In the genomic region with DNA sequence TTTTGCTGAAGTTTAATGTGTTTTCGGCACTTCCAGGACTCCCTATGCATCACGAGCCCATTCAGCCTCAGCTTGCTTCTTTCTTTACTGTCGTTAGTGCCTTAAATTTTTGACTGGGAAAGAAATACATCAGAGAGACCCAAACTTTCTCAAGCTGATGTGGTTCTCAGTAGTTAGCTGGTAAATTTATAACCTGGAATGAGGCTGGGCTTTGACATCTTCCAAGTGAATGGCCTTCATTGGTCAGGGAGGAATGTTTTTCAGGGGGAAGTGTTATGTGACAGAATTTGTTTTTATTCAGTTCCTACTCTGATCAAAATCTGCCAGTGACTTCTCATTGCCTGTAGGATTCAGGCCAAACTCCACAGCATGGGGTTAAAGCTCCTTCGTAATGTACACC, we compare ENCODE assay signal across 27 cellular contexts.
DNase-seq lines count a peak whose midpoint lies in the region; ATAC-seq, FAIRE-seq and TF ChIP-seq lines count a peak whose summit lies in the region.
"Had no signal": no experiment of that assay in that cellular context is flagged by ENCODE, and none has a peak within 500 bp of the region (broad histone marks: within the 10 kb centered on the region; RNA-seq: fewer than 3 reads in every experiment).

No MANE protein-coding gene starts in this region.

- H3K27ac Mint-ChIP-seq in astrocyte (ENCODE audit: unreplicated experiment) (no peak overlapping the region), type B pancreatic cell (no peak overlapping the region)
- H3K27ac Mint-ChIP-seq: CD4-positive, alpha-beta T cell; GM23338; H9; HFFc6 had no signal

- peak overlapping the region; percentile 59 for H3K27ac ChIP-seq in astrocyte (ENCODE audit: low read depth, low read length)
- no peak overlapping the region for H3K27ac ChIP-seq in SJCRH30
- no peak overlapping the region for H3K27ac ChIP-seq in heart right ventricle
- H3K27ac ChIP-seq: 22Rv1; BLaER1 treated with 17β-estradiol and CSF1 and Interleukin-3, amounts not matched to agents 10 nM and 100 nM; Peyer's patch; SJSA1 had no signal

- H3K4me3 Mint-ChIP-seq in astrocyte (ENCODE audit: unreplicated experiment) (no peak overlapping the region), type B pancreatic cell (no peak overlapping the region)
- H3K4me3 Mint-ChIP-seq: CD4-positive, alpha-beta T cell; GM23338; H9; HFFc6 had no signal

- H3K4me3 ChIP-seq in astrocyte (ENCODE audit: insufficient read depth, low read depth, low read length) (no peak overlapping the region), kidney epithelial cell (ENCODE audit: low read depth, low read length) (no peak overlapping the region), SJCRH30 (no peak overlapping the region), heart right ventricle (no peak overlapping the region)
- H3K4me3 ChIP-seq: BLaER1 treated with 17β-estradiol and CSF1 and Interleukin-3, amounts not matched to agents 10 nM and 100 nM; GM12878; GM23338; K562; Peyer's patch; SJSA1 had no signal

- H3K36me3 ChIP-seq in astrocyte (ENCODE audit: insufficient read depth, low read length), result no peaks in the 10 kb centered on the region
- H3K36me3 ChIP-seq in kidney epithelial cell (ENCODE audit: control insufficient read depth, insufficient read depth, low read length), result no peaks in the 10 kb centered on the region
- no peaks in the 10 kb centered on the region for H3K36me3 ChIP-seq in SJCRH30
- no peaks in the 10 kb centered on the region for H3K36me3 ChIP-seq in heart right ventricle
- H3K36me3 ChIP-seq: BLaER1 treated with 17β-estradiol and CSF1 and Interleukin-3, amounts not matched to agents 10 nM and 100 nM; Peyer's patch; SJSA1 had no signal

- H3K4me1 Mint-ChIP-seq in astrocyte (ENCODE audit: low read depth, unreplicated experiment) (peaks cover 19% of the 10 kb centered on the region), type B pancreatic cell (ENCODE audit: unreplicated experiment) (no peaks in the 10 kb centered on the region)

- peak overlapping the region; percentile 63 for H3K4me2 ChIP-seq in astrocyte (ENCODE audit: low read length)
- H3K4me2 ChIP-seq: BLaER1 treated with 17β-estradiol and CSF1 and Interleukin-3, amounts not matched to agents 10 nM and 100 nM; GM23338 had no signal

- no peak for FAIRE-seq in astrocyte (lab: Jason Lieb, UNC)
- FAIRE-seq: D721Med, G401.6, GM12878, HTR-8/SVneo, K562 had no signal

- intact Hi-C loops in heart right ventricle (cut with DNase I), result no loop called here

- peaks cover 4% of the 10 kb centered on the region for H3K9me3 Mint-ChIP-seq in astrocyte (ENCODE audit: unreplicated experiment)
- H3K9me3 Mint-ChIP-seq in type B pancreatic cell, result no peaks in the 10 kb centered on the region
- H3K9me3 Mint-ChIP-seq: GM23338, H9 had no signal

- DNase-seq in DMS79 (lab: John Stamatoyannopoulos, UW) (peak; percentile 17), DMS79 treated with DMSO at 0.1 percent for 48 hours (lab: John Stamatoyannopoulos, UW) (no peak), astrocyte (ENCODE audit: low read depth) (peak; percentile 45), kidney epithelial cell (ENCODE audit: low read depth) (peak; percentile 29), type B pancreatic cell (ENCODE audit: extremely low spot score, unreplicated experiment) (no peak), SJCRH30 (no peak), heart right ventricle (no peak)
- DNase-seq: AML-193; CD4-positive, alpha-beta T cell; H9; Kasumi-1; MV-4-11; NCI-H1930; NCI-H2107; NCI-H524 treated with DMSO at 0.1 percent for 48 hours; NCI-H82; Peyer's patch had no signal

- H3K27me3 Mint-ChIP-seq in astrocyte (ENCODE audit: low read depth, unreplicated experiment), result no peaks in the 10 kb centered on the region
- H3K27me3 Mint-ChIP-seq in type B pancreatic cell, result peaks cover 4% of the 10 kb centered on the region
- H3K27me3 Mint-ChIP-seq: CD4-positive, alpha-beta T cell had no signal

- no peak overlapping the region for H3K9ac ChIP-seq in astrocyte (ENCODE audit: low read length)
- H3K9ac ChIP-seq: BLaER1 treated with 17β-estradiol and CSF1 and Interleukin-3, amounts not matched to agents 10 nM and 100 nM had no signal

- H3K36me3 Mint-ChIP-seq in astrocyte (ENCODE audit: low read depth, unreplicated experiment), result no peaks in the 10 kb centered on the region
- no peaks in the 10 kb centered on the region for H3K36me3 Mint-ChIP-seq in type B pancreatic cell

- H3K79me2 ChIP-seq in astrocyte (ENCODE audit: insufficient read depth, low read length), result no peaks in the 10 kb centered on the region

- no peaks in the 10 kb centered on the region for H4K20me1 ChIP-seq in astrocyte (ENCODE audit: insufficient read depth, low read length)
- H4K20me1 ChIP-seq: BLaER1 treated with 17β-estradiol and CSF1 and Interleukin-3, amounts not matched to agents 10 nM and 100 nM had no signal

- ATAC-seq in heart right ventricle, result no peak
- ATAC-seq: GM12878, GM23338, K562 had no signal

- H2AFZ ChIP-seq in astrocyte (ENCODE audit: low read depth, low read length), result peak overlapping the region; percentile 18
- H2AFZ ChIP-seq: GM23338 had no signal

- H3K4me1 ChIP-seq in astrocyte (ENCODE audit: insufficient read depth, low read length) (peaks cover 18% of the 10 kb centered on the region), SJCRH30 (no peaks in the 10 kb centered on the region), heart right ventricle (no peaks in the 10 kb centered on the region)
- H3K4me1 ChIP-seq: BLaER1 treated with 17β-estradiol and CSF1 and Interleukin-3, amounts not matched to agents 10 nM and 100 nM; Peyer's patch; SJSA1 had no signal

- H3K27me3 ChIP-seq in astrocyte (ENCODE audit: insufficient read depth, low read length), result no peaks in the 10 kb centered on the region
- H3K27me3 ChIP-seq in kidney epithelial cell (ENCODE audit: control insufficient read depth, insufficient read depth, low read length), result no peaks in the 10 kb centered on the region
- no peaks in the 10 kb centered on the region for H3K27me3 ChIP-seq in SJCRH30
- peaks cover 0 to 9% (median 0%) of the 10 kb centered on the region in 7 donors for H3K27me3 ChIP-seq in heart right ventricle
- H3K27me3 ChIP-seq: BLaER1 treated with 17β-estradiol and CSF1 and Interleukin-3, amounts not matched to agents 10 nM and 100 nM; Peyer's patch; SJSA1 had no signal

- H3K9me3 ChIP-seq in astrocyte (ENCODE audit: insufficient read depth, low read depth, low read length) (no peaks in the 10 kb centered on the region), SJCRH30 (replicated peaks) (no peaks in the 10 kb centered on the region), heart right ventricle (no peaks in the 10 kb centered on the region)
- H3K9me3 ChIP-seq: BLaER1 treated with 17β-estradiol and CSF1 and Interleukin-3, amounts not matched to agents 10 nM and 100 nM; Peyer's patch had no signal

- TF ChIP-seq CTCF in astrocyte (IDR thresholded peaks at IDR 0.05; ENCODE audit: insufficient read depth, low read depth, low read length) (no peak), kidney epithelial cell (IDR thresholded peaks at IDR 0.05; ENCODE audit: insufficient read depth, low read length, poor library complexity, severe bottlenecking) (no peak), type B pancreatic cell (conservative IDR thresholded peaks at IDR 0.05) (no peak), heart right ventricle (IDR thresholded peaks at IDR 0.05) (no peak)

- WGBS in heart right ventricle, 2 donors, result 79 to 86% methylated on average over 4 of the region's 4 CpGs

Comparison
In these comparisons a context has a peak if more than half of its experiments do, and no peak if none do; other contexts are left out.
1. DNase-seq: peak in DMS79 (single experiment), astrocyte (single experiment) and kidney epithelial cell (single experiment); none in DMS79 treated with DMSO at 0.1 percent for 48 hours (single experiment), type B pancreatic cell (single experiment), SJCRH30 (0 of 2) and heart right ventricle (0 of 2).